1 cellular context compared by ENCODE assay signal in genomic region chr1:196467230-196467629, GRCh38.
TF ChIP-seq lines count a peak whose summit lies in the region.

No MANE protein-coding gene starts in this region.

TF ChIP-seq in endothelial cell of umbilical vein, 7 proteins besides CTCF, POLR2A, EP300 and RAD21:
- TF ChIP-seq GATA2 (IDR thresholded peaks at IDR 0.05; ENCODE audit: insufficient read depth, insufficient read length, low read depth, low read length): no peak
- TF ChIP-seq FOS (IDR thresholded peaks at IDR 0.05; ENCODE audit: borderline replicate concordance, insufficient read depth, low read length): no peak
